ENCODE assay signal across 8 cellular contexts in the genomic region with DNA sequence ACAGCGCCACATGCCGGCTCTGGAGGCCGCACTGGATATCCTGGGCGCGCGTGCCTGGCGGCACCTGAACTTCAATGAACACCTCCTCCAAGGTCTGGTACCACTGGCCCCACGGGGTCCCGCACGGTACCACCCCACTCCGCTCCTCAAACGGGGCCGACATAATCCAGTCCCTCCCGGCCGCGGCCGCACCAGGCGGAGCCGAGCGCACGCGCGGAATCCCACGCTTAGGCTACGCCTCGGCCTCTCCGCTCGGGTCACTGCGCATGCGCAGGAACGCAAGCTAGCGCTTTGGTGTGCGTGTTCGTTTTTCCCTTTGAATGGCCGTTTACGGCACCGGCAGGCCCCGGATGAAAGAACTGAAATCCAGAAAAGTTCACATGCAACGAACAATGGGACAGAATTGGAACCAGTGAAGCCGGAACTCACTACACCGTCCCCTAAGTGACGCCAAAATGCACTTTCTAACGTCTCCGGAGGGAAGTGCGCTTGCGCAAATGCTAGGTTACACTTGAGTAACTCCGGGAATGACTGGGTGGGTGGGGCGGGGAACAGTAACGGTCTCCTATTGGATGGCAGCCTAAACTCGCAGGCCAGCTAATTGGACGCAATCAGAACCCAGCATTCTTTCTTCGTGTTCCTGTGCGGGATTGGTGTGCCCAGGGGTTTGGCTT. TPM values are rescaled to one million over a fixed set of nuclear protein-coding genes. Genes with fewer than 3 reads are reported as not detected.
A peak's percentile ranks its signal among the peaks of the same experiment; 100 is the strongest.
DNase-seq lines count a peak whose midpoint lies in the region; ATAC-seq and TF ChIP-seq lines count a peak whose summit lies in the region.

A gene with protein sequence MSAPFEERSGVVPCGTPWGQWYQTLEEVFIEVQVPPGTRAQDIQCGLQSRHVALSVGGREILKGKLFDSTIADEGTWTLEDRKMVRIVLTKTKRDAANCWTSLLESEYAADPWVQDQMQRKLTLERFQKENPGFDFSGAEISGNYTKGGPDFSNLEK (minus strand): TSS at position 215 of the 674 bp plus-strand sequence. CDS start 52 bp downstream, at position 163.

- H3K4me3 Mint-ChIP-seq in T-helper 17 cell: peak within 1 kb of the TSS; percentile 96

- H3K27me3 Mint-ChIP-seq in T-helper 17 cell: no peaks in the 10 kb centered on the region

- peak in 1 of 2 donors; percentile 64 for TF ChIP-seq CTCF in right atrium auricular region (IDR thresholded peaks at IDR 0.05)
- peak; percentile 28 for TF ChIP-seq CTCF in psoas muscle (IDR thresholded peaks at IDR 0.05)
- peak; percentile 25 to 50 (median 37) for TF ChIP-seq CTCF in uterus (IDR thresholded peaks at IDR 0.05)

- peak; percentile 96 for TF ChIP-seq POLR2A in GM15510 (IDR thresholded peaks at IDR 0.05; ENCODE audit: borderline replicate concordance, extremely low read depth, insufficient read length)
- peak; percentile 66 to 83 for TF ChIP-seq POLR2A in uterus (IDR thresholded peaks at IDR 0.05)

- H3K27ac Mint-ChIP-seq in T-helper 17 cell: peak within 1 kb of the TSS; percentile 100

- peaks cover 6% of the 10 kb centered on the region for H3K36me3 ChIP-seq in right atrium auricular region
- H3K36me3 ChIP-seq in psoas muscle (ENCODE audit: insufficient read depth in 1 of 2, low read depth in 1 of 2): peaks cover 0 to 20% of the 10 kb centered on the region in 2 donors
- H3K36me3 ChIP-seq in uterus: no peaks in the 10 kb centered on the region

- intact Hi-C loops in psoas muscle (cut with DNase I) (loop anchor here in 1 of 2 donors (1.0 to 2.0 kb wide), 2 partner anchors 21 to 45 kb away; a partner anchor contains a TSS), uterus (cut with DNase I; ENCODE audit: low total_unique reads) (no loop called here)

- peaks cover 4% of the 10 kb centered on the region for H3K36me3 Mint-ChIP-seq in T-helper 17 cell (ENCODE audit: low read depth)

- DNase-seq in NCI-H1694 treated with DMSO at 0.1 percent for 48 hours (lab: John Stamatoyannopoulos, UW) (peak; percentile 96), T-helper 17 cell (peak; percentile 90 to 95 (median 93)), right atrium auricular region (ENCODE audit: low spot score) (peak; percentile 98), psoas muscle (peak; percentile 96 to 99), uterus (peak; percentile 94 to 96)

- peaks cover 0 to 35% of the 10 kb centered on the region in 2 donors for H3K4me1 ChIP-seq in right atrium auricular region
- peaks cover 30% of the 10 kb centered on the region for H3K4me1 ChIP-seq in psoas muscle
- H3K4me1 ChIP-seq in uterus: peaks cover 7 to 9% of the 10 kb centered on the region in 2 donors

- no peaks in the 10 kb centered on the region for H3K27me3 ChIP-seq in right atrium auricular region
- H3K27me3 ChIP-seq in psoas muscle (ENCODE audit: insufficient read depth in 3 of 3, low read length in 2 of 3): no peaks in the 10 kb centered on the region
- no peaks in the 10 kb centered on the region for H3K27me3 ChIP-seq in uterus

- H3K27ac ChIP-seq in angular gyrus (ENCODE audit: low read depth, low read length) (peak within 1 kb of the TSS; percentile 99), right atrium auricular region (peak within 1 kb of the TSS; percentile 96), psoas muscle (peak within 1 kb of the TSS; percentile 95), uterus (peak within 1 kb of the TSS; percentile 97 to 98)

- no peaks in the 10 kb centered on the region for H3K9me3 ChIP-seq in T-helper 17 cell (ENCODE audit: control insufficient read depth, low read length, poor library complexity, severe bottlenecking)
- H3K9me3 ChIP-seq in right atrium auricular region: no peaks in the 10 kb centered on the region
- no peaks in the 10 kb centered on the region for H3K9me3 ChIP-seq in psoas muscle
- no peaks in the 10 kb centered on the region for H3K9me3 ChIP-seq in uterus

- ATAC-seq in HG02885 (IDR thresholded peaks at IDR 0.05; ENCODE audit: poor library complexity, unreplicated experiment) (peak; percentile 80), T-helper 17 cell (peak; percentile 85), psoas muscle (peak; percentile 91 to 96 (median 94))

- peaks cover 31% of the 10 kb centered on the region for H3K4me1 Mint-ChIP-seq in T-helper 17 cell

- H3K4me3 ChIP-seq in right atrium auricular region (peak within 1 kb of the TSS; percentile 65 to 84), psoas muscle (peak within 1 kb of the TSS; percentile 78), uterus (peak within 1 kb of the TSS; percentile 68 to 92)

- WGBS in psoas muscle, 3 donors: 0 to 1% (median 1%) methylated on average over 50 to 53 of the region's 53 CpGs

RNA-seq across cellular contexts. Expression of the gene that starts here (rescaled TPM):
- 10 to 100 TPM; 17.9 to 19.5 TPM for total RNA-seq in T-helper 17 cell
- 1 to 10 TPM; 2.0 to 2.5 TPM for total RNA-seq in right atrium auricular region
- 10 to 100 TPM; 13.6 to 26.3 (median 16.7) TPM for total RNA-seq in psoas muscle
- polyA plus RNA-seq in psoas muscle: 10 to 100 TPM in 1 of 3 donors, 1 to 10 TPM in 2; 3.8 to 18.3 (median 5.4) TPM
- 10 to 100 TPM in 2 of 4 donors, 1 to 10 TPM in 2; 7.6 to 24.8 (median 9.8) TPM for total RNA-seq in uterus

Comparison
In these comparisons a context has a peak if more than half of its experiments do, and no peak if none do; other contexts are left out.
1. Peak in every context shown above with its lines: DNase-seq, ATAC-seq, H3K4me3 ChIP-seq and H3K27ac ChIP-seq.